8 cellular contexts compared by ENCODE assay signal in the genomic region with DNA sequence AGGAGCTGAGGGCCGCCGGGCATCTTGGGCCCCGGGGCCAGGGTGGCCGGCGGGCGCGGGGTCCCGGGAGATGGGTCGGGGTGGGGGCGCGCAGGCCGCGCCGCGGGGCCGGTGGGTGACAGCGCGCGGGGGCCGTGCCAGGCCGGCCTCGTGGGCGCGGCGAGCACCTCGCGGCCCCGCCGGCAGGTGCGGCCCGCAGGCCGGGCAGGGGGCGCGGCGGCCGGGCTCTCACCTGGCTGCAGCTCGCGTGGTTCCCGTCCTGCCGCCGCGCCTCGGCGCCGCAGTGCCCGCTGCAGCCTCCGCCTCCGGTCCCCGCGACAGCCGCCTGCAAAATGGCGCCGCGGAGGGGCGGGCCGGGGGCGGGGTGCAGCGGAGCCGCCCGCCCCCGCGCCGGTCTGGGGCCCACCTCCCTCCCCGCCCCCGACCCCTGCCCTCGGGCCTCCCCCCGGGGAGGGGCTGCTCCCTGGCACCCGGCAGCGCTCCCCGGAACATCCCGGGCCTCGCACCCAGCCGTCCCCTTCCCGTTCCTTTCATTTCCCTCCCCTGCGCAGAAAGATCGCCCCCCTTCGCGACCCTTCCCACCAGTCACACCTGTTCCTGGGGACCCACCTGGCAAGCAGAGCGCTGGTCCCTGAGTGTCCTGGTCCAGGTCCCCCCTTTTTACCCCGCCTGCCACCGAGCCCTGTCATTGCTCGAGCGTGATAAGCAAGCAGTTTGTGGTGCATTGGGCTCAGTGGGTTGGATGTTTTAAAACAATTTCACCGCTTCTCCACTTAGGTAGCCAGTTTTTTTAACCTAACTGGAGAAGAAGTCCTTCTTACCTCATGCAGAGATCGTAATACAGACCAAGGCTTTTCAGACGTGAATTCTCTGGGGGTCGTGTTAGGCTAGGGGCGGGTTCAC. TPM values are rescaled to one million over a fixed set of nuclear protein-coding genes. Genes with fewer than 3 reads are reported as not detected.
DNase-seq lines count a peak whose midpoint lies in the region; ATAC-seq and TF ChIP-seq lines count a peak whose summit lies in the region.

A gene (minus strand): TSS at position 337 of the 903 bp plus-strand sequence. CDS start 68,948 bp downstream, outside the sequence.

- DNase-seq in GM03348 (ENCODE audit: low spot score) (peak; percentile 92), SK-MEL-5 (ENCODE audit: low read depth, low spot score) (peak; percentile 50), heart left ventricle (peak; percentile 37 to 70 (median 58)), posterior vena cava (ENCODE audit: low spot score) (peak; percentile 85)
- peak; percentile 71 for DNase-seq in activated naive CD8-positive, alpha-beta T cell treated with anti-CD3 and anti-CD28 coated beads for 36 hours

- no peak for TF ChIP-seq CTCF in heart left ventricle (IDR thresholded peaks at IDR 0.05)

- H3K36me3 ChIP-seq in heart left ventricle = no peaks in the 10 kb centered on the region
- no peaks in the 10 kb centered on the region for H3K36me3 ChIP-seq in urinary bladder (ENCODE audit: insufficient read depth)

- H3K27me3 ChIP-seq in heart left ventricle = no peaks in the 10 kb centered on the region

- peak within 1 kb of the TSS; percentile 69 to 97 (median 92) for H3K4me3 ChIP-seq in heart left ventricle
- peak within 1 kb of the TSS; percentile 99 for H3K4me3 ChIP-seq in urinary bladder (ENCODE audit: low read depth, low read length)

- H3K27me3 Mint-ChIP-seq in activated naive CD8-positive, alpha-beta T cell treated with anti-CD3 and anti-CD28 coated beads for 36 hours = no peaks in the 10 kb centered on the region

- H3K4me1 ChIP-seq in heart left ventricle (peaks cover 0 to 31% (median 10%) of the 10 kb centered on the region in 12 donors), urinary bladder (ENCODE audit: insufficient read depth) (peaks cover 4% of the 10 kb centered on the region)

- peak within 1 kb of the TSS; percentile 95 for H3K27ac Mint-ChIP-seq in activated naive CD8-positive, alpha-beta T cell treated with anti-CD3 and anti-CD28 coated beads for 36 hours

- no peaks in the 10 kb centered on the region for H3K9me3 ChIP-seq in heart left ventricle

- H3K9me3 Mint-ChIP-seq in activated naive CD8-positive, alpha-beta T cell treated with anti-CD3 and anti-CD28 coated beads for 36 hours = no peaks in the 10 kb centered on the region

- intact Hi-C loops in heart left ventricle (cut with DNase I) (loop anchor here in 1 of 10 donors (10.0 kb wide), 1 partner anchor 93 kb away; no protein-coding TSS in a partner anchor), posterior vena cava (cut with DNase I) (loop anchor here in 1 of 2 donors (10.0 kb wide), 1 partner anchor 93 kb away; no protein-coding TSS in a partner anchor)

- peaks cover 8% of the 10 kb centered on the region for H3K36me3 Mint-ChIP-seq in activated naive CD8-positive, alpha-beta T cell treated with anti-CD3 and anti-CD28 coated beads for 36 hours

- in situ Hi-C loops in SK-MEL-5 (cut with HindIII; ENCODE audit: low pct_unique_long_range_greater_than_20kb, low sequenced_read_pairs) = no loop called here

- peaks cover 34% of the 10 kb centered on the region for H3K4me1 Mint-ChIP-seq in activated naive CD8-positive, alpha-beta T cell treated with anti-CD3 and anti-CD28 coated beads for 36 hours

- no peak for TF ChIP-seq POLR2A in heart left ventricle (IDR thresholded peaks at IDR 0.05)

- H3K27ac ChIP-seq in heart left ventricle (peak within 1 kb of the TSS in 5 of 12 donors; percentile 18 to 60 (median 52)), urinary bladder (ENCODE audit: low read depth) (peak within 1 kb of the TSS; percentile 70)

- H3K4me3 Mint-ChIP-seq in activated naive CD8-positive, alpha-beta T cell treated with anti-CD3 and anti-CD28 coated beads for 36 hours = peak within 1 kb of the TSS; percentile 97

- peak; percentile 50 for ATAC-seq in HG03066 (IDR thresholded peaks at IDR 0.05; ENCODE audit: low read depth, unreplicated experiment)
- ATAC-seq in heart left ventricle = peak; percentile 25 to 88 (median 76)
- ATAC-seq in GM21423 (IDR thresholded peaks at IDR 0.05; ENCODE audit: unreplicated experiment) = no peak

- WGBS in heart left ventricle, 4 donors = 1 to 7% (median 3%) methylated on average over 21 to 88 of the region's 88 CpGs
- 2% methylated on average over 86 of the region's 88 CpGs for WGBS in urinary bladder

RNA-seq across cellular contexts. Expression of the gene that starts here (rescaled TPM):
- 117 and 120 TPM in 2 replicates for total RNA-seq in SK-MEL-5 (2014; rRNA removed; shearing (Covaris generic))
- 159 and 217 TPM in 2 replicates for polyA plus RNA-seq in SK-MEL-5 (2015; cell fraction: cytosol; rRNA removed)
- polyA plus RNA-seq in SK-MEL-5 (2015; cell fraction: nucleus; rRNA removed) = 285 and 322 TPM in 2 replicates
- total RNA-seq in activated naive CD8-positive, alpha-beta T cell treated with anti-CD3 and anti-CD28 coated beads for 36 hours = 10 to 100 TPM; 23.2 TPM
- 10 to 100 TPM in 2 of 9 donors, 1 to 10 TPM in 7; 5.0 to 18.7 (median 8.4) TPM for total RNA-seq in heart left ventricle
- polyA plus RNA-seq in heart left ventricle = 1 to 10 TPM; 3.0 to 3.3 TPM
- 10 to 100 TPM; 21.4 to 23.2 TPM for total RNA-seq in posterior vena cava
- total RNA-seq in urinary bladder = 22.7 TPM
- polyA plus RNA-seq in urinary bladder = 17.5 TPM
